ENCODE assay signal across 1 cellular context in the genomic region with DNA sequence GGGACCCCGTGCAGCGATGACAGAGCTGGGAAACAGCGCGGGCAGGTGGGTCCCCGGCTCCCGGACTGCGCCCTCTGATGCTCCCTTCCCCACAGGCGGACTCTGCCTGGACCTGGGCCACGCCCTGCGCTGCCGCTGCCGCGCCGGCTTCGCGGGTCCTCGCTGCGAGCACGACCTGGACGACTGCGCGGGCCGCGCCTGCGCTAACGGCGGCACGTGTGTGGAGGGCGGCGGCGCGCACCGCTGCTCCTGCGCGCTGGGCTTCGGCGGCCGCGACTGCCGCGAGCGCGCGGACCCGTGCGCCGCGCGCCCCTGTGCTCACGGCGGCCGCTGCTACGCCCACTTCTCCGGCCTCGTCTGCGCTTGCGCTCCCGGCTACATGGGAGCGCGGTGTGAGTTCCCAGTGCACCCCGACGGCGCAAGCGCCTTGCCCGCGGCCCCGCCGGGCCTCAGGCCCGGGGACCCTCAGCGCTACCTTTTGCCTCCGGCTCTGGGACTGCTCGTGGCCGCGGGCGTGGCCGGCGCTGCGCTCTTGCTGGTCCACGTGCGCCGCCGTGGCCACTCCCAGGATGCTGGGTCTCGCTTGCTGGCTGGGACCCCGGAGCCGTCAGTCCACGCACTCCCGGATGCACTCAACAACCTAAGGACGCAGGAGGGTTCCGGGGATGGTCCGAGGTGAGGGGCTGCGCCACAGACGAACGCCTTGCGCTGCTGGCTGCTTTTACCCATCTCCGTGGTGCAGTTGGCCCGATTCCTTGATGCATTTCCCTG.
TF ChIP-seq lines count a peak whose summit lies in the region.

No MANE protein-coding gene starts in this region.

TF ChIP-seq in HEK293, 187 proteins besides CTCF, POLR2A, EP300 and RAD21 (continued from another document):
- TF ChIP-seq, protein P1, sequence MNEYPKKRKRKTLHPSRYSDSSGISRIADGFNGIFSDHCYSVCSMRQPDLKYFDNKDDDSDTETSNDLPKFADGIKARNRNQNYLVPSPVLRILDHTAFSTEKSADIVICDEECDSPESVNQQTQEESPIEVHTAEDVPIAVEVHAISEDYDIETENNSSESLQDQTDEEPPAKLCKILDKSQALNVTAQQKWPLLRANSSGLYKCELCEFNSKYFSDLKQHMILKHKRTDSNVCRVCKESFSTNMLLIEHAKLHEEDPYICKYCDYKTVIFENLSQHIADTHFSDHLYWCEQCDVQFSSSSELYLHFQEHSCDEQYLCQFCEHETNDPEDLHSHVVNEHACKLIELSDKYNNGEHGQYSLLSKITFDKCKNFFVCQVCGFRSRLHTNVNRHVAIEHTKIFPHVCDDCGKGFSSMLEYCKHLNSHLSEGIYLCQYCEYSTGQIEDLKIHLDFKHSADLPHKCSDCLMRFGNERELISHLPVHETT (tag by site-specific recombination; IDR thresholded peaks at IDR 0.05), result no peak
- TF ChIP-seq, protein P2, sequence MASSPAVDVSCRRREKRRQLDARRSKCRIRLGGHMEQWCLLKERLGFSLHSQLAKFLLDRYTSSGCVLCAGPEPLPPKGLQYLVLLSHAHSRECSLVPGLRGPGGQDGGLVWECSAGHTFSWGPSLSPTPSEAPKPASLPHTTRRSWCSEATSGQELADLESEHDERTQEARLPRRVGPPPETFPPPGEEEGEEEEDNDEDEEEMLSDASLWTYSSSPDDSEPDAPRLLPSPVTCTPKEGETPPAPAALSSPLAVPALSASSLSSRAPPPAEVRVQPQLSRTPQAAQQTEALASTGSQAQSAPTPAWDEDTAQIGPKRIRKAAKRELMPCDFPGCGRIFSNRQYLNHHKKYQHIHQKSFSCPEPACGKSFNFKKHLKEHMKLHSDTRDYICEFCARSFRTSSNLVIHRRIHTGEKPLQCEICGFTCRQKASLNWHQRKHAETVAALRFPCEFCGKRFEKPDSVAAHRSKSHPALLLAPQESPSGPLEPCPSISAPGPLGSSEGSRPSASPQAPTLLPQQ (tag by site-specific recombination; IDR thresholded peaks at IDR 0.05), result peak; percentile 90
- TF ChIP-seq, protein P3, sequence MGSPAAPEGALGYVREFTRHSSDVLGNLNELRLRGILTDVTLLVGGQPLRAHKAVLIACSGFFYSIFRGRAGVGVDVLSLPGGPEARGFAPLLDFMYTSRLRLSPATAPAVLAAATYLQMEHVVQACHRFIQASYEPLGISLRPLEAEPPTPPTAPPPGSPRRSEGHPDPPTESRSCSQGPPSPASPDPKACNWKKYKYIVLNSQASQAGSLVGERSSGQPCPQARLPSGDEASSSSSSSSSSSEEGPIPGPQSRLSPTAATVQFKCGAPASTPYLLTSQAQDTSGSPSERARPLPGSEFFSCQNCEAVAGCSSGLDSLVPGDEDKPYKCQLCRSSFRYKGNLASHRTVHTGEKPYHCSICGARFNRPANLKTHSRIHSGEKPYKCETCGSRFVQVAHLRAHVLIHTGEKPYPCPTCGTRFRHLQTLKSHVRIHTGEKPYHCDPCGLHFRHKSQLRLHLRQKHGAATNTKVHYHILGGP (tag by site-specific recombination; IDR thresholded peaks at IDR 0.05), result no peak
- TF ChIP-seq BCL11A (tag by site-specific recombination; IDR thresholded peaks at IDR 0.05; ENCODE audit: low read depth), result no peak
- no peak for TF ChIP-seq ZNF658 (tag by site-specific recombination; IDR thresholded peaks at IDR 0.05)
- TF ChIP-seq ZNF19 (tag by site-specific recombination; IDR thresholded peaks at IDR 0.05; ENCODE audit: low read depth), result no peak
- no peak for TF ChIP-seq ZNF114 (tag by site-specific recombination; IDR thresholded peaks at IDR 0.05)
- TF ChIP-seq ZNF600 (tag by site-specific recombination; IDR thresholded peaks at IDR 0.05), result 0 out of 2 replicates have a peak, but pooled peaks have one; percentile 22
- TF ChIP-seq ZNF2 (tag by site-specific recombination; IDR thresholded peaks at IDR 0.05), result peak; percentile 79
- TF ChIP-seq ZBTB7A (tag by site-specific recombination; IDR thresholded peaks at IDR 0.05; ENCODE audit: low read depth), result 0 out of 2 replicates have a peak, but pooled peaks have one; percentile 35
- TF ChIP-seq, protein P4, sequence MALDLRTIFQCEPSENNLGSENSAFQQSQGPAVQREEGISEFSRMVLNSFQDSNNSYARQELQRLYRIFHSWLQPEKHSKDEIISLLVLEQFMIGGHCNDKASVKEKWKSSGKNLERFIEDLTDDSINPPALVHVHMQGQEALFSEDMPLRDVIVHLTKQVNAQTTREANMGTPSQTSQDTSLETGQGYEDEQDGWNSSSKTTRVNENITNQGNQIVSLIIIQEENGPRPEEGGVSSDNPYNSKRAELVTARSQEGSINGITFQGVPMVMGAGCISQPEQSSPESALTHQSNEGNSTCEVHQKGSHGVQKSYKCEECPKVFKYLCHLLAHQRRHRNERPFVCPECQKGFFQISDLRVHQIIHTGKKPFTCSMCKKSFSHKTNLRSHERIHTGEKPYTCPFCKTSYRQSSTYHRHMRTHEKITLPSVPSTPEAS (tag by site-specific recombination; IDR thresholded peaks at IDR 0.05), result no peak
- no peak for TF ChIP-seq ZNF558 (tag by site-specific recombination; IDR thresholded peaks at IDR 0.05)
- TF ChIP-seq, protein P5, sequence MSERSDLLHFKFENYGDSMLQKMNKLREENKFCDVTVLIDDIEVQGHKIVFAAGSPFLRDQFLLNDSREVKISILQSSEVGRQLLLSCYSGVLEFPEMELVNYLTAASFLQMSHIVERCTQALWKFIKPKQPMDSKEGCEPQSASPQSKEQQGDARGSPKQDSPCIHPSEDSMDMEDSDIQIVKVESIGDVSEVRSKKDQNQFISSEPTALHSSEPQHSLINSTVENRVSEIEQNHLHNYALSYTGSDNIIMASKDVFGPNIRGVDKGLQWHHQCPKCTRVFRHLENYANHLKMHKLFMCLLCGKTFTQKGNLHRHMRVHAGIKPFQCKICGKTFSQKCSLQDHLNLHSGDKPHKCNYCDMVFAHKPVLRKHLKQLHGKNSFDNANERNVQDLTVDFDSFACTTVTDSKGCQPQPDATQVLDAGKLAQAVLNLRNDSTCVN (tag by site-specific recombination; optimal IDR thresholded peaks at IDR 0.05), result peak; percentile 99
- peak; percentile 88; the same call in 1 of the 2 replicates for TF ChIP-seq HOXA7 (CRISPR knock-in tag; IDR thresholded peaks at IDR 0.05; ENCODE audit: borderline replicate concordance)
- TF ChIP-seq ZNF549 (tag by site-specific recombination; IDR thresholded peaks at IDR 0.05), result no peak
- peak; percentile 67 for TF ChIP-seq ZFHX2 (tag by site-specific recombination; conservative IDR thresholded peaks at IDR 0.05)
- TF ChIP-seq MYNN (tag by site-specific recombination; IDR thresholded peaks at IDR 0.05; ENCODE audit: borderline replicate concordance), result no peak
- peak; percentile 65; the same call in 1 of the 2 replicates for TF ChIP-seq SP7 (tag by site-specific recombination; IDR thresholded peaks at IDR 0.05)
- TF ChIP-seq, protein P6, sequence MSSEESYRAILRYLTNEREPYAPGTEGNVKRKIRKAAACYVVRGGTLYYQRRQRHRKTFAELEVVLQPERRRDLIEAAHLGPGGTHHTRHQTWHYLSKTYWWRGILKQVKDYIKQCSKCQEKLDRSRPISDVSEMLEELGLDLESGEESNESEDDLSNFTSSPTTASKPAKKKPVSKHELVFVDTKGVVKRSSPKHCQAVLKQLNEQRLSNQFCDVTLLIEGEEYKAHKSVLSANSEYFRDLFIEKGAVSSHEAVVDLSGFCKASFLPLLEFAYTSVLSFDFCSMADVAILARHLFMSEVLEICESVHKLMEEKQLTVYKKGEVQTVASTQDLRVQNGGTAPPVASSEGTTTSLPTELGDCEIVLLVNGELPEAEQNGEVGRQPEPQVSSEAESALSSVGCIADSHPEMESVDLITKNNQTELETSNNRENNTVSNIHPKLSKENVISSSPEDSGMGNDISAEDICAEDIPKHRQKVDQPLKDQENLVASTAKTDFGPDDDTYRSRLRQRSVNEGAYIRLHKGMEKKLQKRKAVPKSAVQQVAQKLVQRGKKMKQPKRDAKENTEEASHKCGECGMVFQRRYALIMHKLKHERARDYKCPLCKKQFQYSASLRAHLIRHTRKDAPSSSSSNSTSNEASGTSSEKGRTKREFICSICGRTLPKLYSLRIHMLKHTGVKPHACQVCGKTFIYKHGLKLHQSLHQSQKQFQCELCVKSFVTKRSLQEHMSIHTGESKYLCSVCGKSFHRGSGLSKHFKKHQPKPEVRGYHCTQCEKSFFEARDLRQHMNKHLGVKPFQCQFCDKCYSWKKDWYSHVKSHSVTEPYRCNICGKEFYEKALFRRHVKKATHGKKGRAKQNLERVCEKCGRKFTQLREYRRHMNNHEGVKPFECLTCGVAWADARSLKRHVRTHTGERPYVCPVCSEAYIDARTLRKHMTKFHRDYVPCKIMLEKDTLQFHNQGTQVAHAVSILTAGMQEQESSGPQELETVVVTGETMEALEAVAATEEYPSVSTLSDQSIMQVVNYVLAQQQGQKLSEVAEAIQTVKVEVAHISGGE (tag by site-specific recombination; conservative IDR thresholded peaks at IDR 0.05; ENCODE audit: low read depth), result peak; percentile 77
- TF ChIP-seq, protein P7, sequence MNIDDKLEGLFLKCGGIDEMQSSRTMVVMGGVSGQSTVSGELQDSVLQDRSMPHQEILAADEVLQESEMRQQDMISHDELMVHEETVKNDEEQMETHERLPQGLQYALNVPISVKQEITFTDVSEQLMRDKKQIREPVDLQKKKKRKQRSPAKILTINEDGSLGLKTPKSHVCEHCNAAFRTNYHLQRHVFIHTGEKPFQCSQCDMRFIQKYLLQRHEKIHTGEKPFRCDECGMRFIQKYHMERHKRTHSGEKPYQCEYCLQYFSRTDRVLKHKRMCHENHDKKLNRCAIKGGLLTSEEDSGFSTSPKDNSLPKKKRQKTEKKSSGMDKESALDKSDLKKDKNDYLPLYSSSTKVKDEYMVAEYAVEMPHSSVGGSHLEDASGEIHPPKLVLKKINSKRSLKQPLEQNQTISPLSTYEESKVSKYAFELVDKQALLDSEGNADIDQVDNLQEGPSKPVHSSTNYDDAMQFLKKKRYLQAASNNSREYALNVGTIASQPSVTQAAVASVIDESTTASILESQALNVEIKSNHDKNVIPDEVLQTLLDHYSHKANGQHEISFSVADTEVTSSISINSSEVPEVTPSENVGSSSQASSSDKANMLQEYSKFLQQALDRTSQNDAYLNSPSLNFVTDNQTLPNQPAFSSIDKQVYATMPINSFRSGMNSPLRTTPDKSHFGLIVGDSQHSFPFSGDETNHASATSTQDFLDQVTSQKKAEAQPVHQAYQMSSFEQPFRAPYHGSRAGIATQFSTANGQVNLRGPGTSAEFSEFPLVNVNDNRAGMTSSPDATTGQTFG (tag by site-specific recombination; IDR thresholded peaks at IDR 0.05; ENCODE audit: borderline replicate concordance), result no peak
- TF ChIP-seq KLF1 (tag by site-specific recombination; IDR thresholded peaks at IDR 0.05), result peak; percentile 58
- TF ChIP-seq ZIC2 (tag by site-specific recombination; IDR thresholded peaks at IDR 0.05), result no peak; the same call in 1 of the 2 replicates
- TF ChIP-seq, protein P8, sequence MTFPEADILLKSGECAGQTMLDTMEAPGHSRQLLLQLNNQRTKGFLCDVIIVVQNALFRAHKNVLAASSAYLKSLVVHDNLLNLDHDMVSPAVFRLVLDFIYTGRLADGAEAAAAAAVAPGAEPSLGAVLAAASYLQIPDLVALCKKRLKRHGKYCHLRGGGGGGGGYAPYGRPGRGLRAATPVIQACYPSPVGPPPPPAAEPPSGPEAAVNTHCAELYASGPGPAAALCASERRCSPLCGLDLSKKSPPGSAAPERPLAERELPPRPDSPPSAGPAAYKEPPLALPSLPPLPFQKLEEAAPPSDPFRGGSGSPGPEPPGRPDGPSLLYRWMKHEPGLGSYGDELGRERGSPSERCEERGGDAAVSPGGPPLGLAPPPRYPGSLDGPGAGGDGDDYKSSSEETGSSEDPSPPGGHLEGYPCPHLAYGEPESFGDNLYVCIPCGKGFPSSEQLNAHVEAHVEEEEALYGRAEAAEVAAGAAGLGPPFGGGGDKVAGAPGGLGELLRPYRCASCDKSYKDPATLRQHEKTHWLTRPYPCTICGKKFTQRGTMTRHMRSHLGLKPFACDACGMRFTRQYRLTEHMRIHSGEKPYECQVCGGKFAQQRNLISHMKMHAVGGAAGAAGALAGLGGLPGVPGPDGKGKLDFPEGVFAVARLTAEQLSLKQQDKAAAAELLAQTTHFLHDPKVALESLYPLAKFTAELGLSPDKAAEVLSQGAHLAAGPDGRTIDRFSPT (tag by site-specific recombination; IDR thresholded peaks at IDR 0.05), result 0 out of 2 replicates have a peak, but pooled peaks have one; percentile 3
- TF ChIP-seq, protein P9, sequence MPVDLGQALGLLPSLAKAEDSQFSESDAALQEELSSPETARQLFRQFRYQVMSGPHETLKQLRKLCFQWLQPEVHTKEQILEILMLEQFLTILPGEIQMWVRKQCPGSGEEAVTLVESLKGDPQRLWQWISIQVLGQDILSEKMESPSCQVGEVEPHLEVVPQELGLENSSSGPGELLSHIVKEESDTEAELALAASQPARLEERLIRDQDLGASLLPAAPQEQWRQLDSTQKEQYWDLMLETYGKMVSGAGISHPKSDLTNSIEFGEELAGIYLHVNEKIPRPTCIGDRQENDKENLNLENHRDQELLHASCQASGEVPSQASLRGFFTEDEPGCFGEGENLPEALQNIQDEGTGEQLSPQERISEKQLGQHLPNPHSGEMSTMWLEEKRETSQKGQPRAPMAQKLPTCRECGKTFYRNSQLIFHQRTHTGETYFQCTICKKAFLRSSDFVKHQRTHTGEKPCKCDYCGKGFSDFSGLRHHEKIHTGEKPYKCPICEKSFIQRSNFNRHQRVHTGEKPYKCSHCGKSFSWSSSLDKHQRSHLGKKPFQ (tag by site-specific recombination; IDR thresholded peaks at IDR 0.05), result peak; percentile 71; the same call in 1 of the 2 replicates
- TF ChIP-seq ZNF560 (tag by site-specific recombination; IDR thresholded peaks at IDR 0.05; ENCODE audit: borderline replicate concordance), result peak; percentile 80; the same call in 1 of the 2 replicates
- TF ChIP-seq, protein P10, sequence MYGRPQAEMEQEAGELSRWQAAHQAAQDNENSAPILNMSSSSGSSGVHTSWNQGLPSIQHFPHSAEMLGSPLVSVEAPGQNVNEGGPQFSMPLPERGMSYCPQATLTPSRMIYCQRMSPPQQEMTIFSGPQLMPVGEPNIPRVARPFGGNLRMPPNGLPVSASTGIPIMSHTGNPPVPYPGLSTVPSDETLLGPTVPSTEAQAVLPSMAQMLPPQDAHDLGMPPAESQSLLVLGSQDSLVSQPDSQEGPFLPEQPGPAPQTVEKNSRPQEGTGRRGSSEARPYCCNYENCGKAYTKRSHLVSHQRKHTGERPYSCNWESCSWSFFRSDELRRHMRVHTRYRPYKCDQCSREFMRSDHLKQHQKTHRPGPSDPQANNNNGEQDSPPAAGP (tag by site-specific recombination; IDR thresholded peaks at IDR 0.05), result peak; percentile 63
- peak; percentile 32; the same call in 1 of the 2 replicates for TF ChIP-seq ZBTB21 (tag by site-specific recombination; IDR thresholded peaks at IDR 0.05)
- TF ChIP-seq ZFP3 (tag by site-specific recombination; IDR thresholded peaks at IDR 0.05; ENCODE audit: low read depth), result no peak
- peak; percentile 43; the same call in 1 of the 2 replicates for TF ChIP-seq MEIS1 (CRISPR knock-in tag; IDR thresholded peaks at IDR 0.05; ENCODE audit: borderline replicate concordance)
- TF ChIP-seq IKZF3 (tag by site-specific recombination; IDR thresholded peaks at IDR 0.05), result peak; percentile 31; the same call in 1 of the 2 replicates
- TF ChIP-seq, protein P11, sequence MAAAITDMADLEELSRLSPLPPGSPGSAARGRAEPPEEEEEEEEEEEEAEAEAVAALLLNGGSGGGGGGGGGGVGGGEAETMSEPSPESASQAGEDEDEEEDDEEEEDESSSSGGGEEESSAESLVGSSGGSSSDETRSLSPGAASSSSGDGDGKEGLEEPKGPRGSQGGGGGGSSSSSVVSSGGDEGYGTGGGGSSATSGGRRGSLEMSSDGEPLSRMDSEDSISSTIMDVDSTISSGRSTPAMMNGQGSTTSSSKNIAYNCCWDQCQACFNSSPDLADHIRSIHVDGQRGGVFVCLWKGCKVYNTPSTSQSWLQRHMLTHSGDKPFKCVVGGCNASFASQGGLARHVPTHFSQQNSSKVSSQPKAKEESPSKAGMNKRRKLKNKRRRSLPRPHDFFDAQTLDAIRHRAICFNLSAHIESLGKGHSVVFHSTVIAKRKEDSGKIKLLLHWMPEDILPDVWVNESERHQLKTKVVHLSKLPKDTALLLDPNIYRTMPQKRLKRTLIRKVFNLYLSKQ (tag by site-specific recombination; IDR thresholded peaks at IDR 0.05; ENCODE audit: borderline replicate concordance), result no peak
- peak; percentile 64; the same call in 1 of the 2 replicates for TF ChIP-seq ZNF785 (tag by site-specific recombination; IDR thresholded peaks at IDR 0.05)
